In genomic region chr1:46340404-46341221, GRCh38 we compare ENCODE assay signal across 1 cellular context.
TF ChIP-seq lines count a peak whose summit lies in the region.

TSS of gene NSUN4 (plus strand) at chr1:46340807. CDS start at chr1:46340827, 20 bp downstream.

TF ChIP-seq in K562, 482 proteins besides CTCF, POLR2A, EP300 and RAD21 (continued from another document and continues in another):
- TF ChIP-seq ZBTB26 (CRISPR knock-in tag; IDR thresholded peaks at IDR 0.05) (peak; percentile 91; the same call in 1 of the 2 replicates), CTCFL (IDR thresholded peaks at IDR 0.05; ENCODE audit: borderline replicate concordance, insufficient read depth, low read depth, low read length, poor library complexity, severe bottlenecking) (peak; percentile 97), SIN3B (IDR thresholded peaks at IDR 0.05; ENCODE audit: low read depth) (peak; percentile 93), CLOCK (CRISPR knock-in tag; IDR thresholded peaks at IDR 0.05; ENCODE audit: borderline replicate concordance) (no peak), HNRNPUL1 (IDR thresholded peaks at IDR 0.05; ENCODE audit: low read length) (no peak), TRIM28 (IDR thresholded peaks at IDR 0.05) (peak; percentile 72), HOMEZ (CRISPR knock-in tag; IDR thresholded peaks at IDR 0.05) (no peak), HMGN3 (IDR thresholded peaks at IDR 0.05; ENCODE audit: borderline replicate concordance, extremely low read depth, insufficient read length, low read depth, low read length) (peak; percentile 86), ELF4 (CRISPR knock-in tag; IDR thresholded peaks at IDR 0.05) (peak; percentile 74), NR2C1 (IDR thresholded peaks at IDR 0.05) (peak; percentile 51), NR2C1 (tag; IDR thresholded peaks at IDR 0.05) (peak; percentile 85), YBX1 (IDR thresholded peaks at IDR 0.05) (no peak), THRAP3 (IDR thresholded peaks at IDR 0.05; ENCODE audit: borderline replicate concordance) (peak; percentile 17; the same call in 1 of the 2 replicates), TAF7 (tag; IDR thresholded peaks at IDR 0.05) (peak; percentile 98), SAFB2 (IDR thresholded peaks at IDR 0.05; ENCODE audit: borderline replicate concordance, low read depth, low read length, severe bottlenecking) (no peak), TEAD1 (CRISPR knock-in tag; IDR thresholded peaks at IDR 0.05) (peak in 1 of 2 experiments; percentile 33; a peak in 1 of 4 replicates), TOE1 (IDR thresholded peaks at IDR 0.05; ENCODE audit: borderline replicate concordance) (peak; percentile 75), TOE1 (CRISPR knock-in tag; IDR thresholded peaks at IDR 0.05; ENCODE audit: borderline replicate concordance, low read depth) (peak; percentile 82; the same call in 1 of the 2 replicates), NR0B1 (IDR thresholded peaks at IDR 0.05; ENCODE audit: partially characterized antibody) (no peak), GABPA (tag; conservative IDR thresholded peaks at IDR 0.05; ENCODE audit: low read depth) (peak; percentile 95), ZNF274 (IDR thresholded peaks at IDR 0.05; ENCODE audit: borderline replicate concordance, low read depth, low read length) (no peak), TSC22D4 (tag; IDR thresholded peaks at IDR 0.05) (no peak), BRD4 (IDR thresholded peaks at IDR 0.05) (peak; percentile 93), ATF4 (CRISPR knock-in tag; IDR thresholded peaks at IDR 0.05) (peak; percentile 79), CXXC5 (CRISPR knock-in tag; IDR thresholded peaks at IDR 0.05) (peak; percentile 96), ELF2 (CRISPR knock-in tag; IDR thresholded peaks at IDR 0.05) (peak; percentile 90), ZNF551 (CRISPR knock-in tag; IDR thresholded peaks at IDR 0.05) (no peak), ERF (CRISPR knock-in tag; IDR thresholded peaks at IDR 0.05) (peak; percentile 19; the same call in 1 of the 2 replicates), ZNF384 (IDR thresholded peaks at IDR 0.05; ENCODE audit: low read depth, low read length) (peak; percentile 75), LARP7 (IDR thresholded peaks at IDR 0.05) (0 out of 2 replicates have a peak, but pooled peaks have one; percentile 10), RAD51 (IDR thresholded peaks at IDR 0.05; ENCODE audit: borderline replicate concordance, low read depth) (peak; percentile 25; the same call in 1 of the 2 replicates), ZNF23 (CRISPR knock-in tag; IDR thresholded peaks at IDR 0.05) (no peak), ZBTB1 (CRISPR knock-in tag; IDR thresholded peaks at IDR 0.05; ENCODE audit: borderline replicate concordance, low read depth) (no peak), CREB1 (IDR thresholded peaks at IDR 0.05) (peak; percentile 97), CREB1 (CRISPR knock-in tag; IDR thresholded peaks at IDR 0.05) (peak; percentile 96), THAP12 (CRISPR knock-in tag; IDR thresholded peaks at IDR 0.05) (no peak; the same call in none of the 2 replicates), GTF2B (IDR thresholded peaks at IDR 0.05; ENCODE audit: extremely low read depth, insufficient read length) (peak; percentile 21), GTF2E2 (tag; IDR thresholded peaks at IDR 0.05) (peak; percentile 92), MIER1 (IDR thresholded peaks at IDR 0.05; ENCODE audit: low read depth) (peak; percentile 53; the same call in 1 of the 2 replicates), ZNF395 (CRISPR knock-in tag; IDR thresholded peaks at IDR 0.05) (no peak; the same call in 1 of the 2 replicates), FOXK1 (CRISPR knock-in tag; IDR thresholded peaks at IDR 0.05; ENCODE audit: borderline replicate concordance) (0 out of 2 replicates have a peak, but pooled peaks have one; percentile 66), ZEB2 (IDR thresholded peaks at IDR 0.05) (peak; percentile 92), C11orf30 (IDR thresholded peaks at IDR 0.05; ENCODE audit: low read depth) (peak; percentile 95), XRCC4 (IDR thresholded peaks at IDR 0.05; ENCODE audit: extremely low read depth, insufficient read depth, insufficient read length) (no peak), ZNF76 (CRISPR knock-in tag; IDR thresholded peaks at IDR 0.05; ENCODE audit: borderline replicate concordance) (peak; percentile 28; the same call in 1 of the 2 replicates), NFE2L1 (tag; IDR thresholded peaks at IDR 0.05; ENCODE audit: borderline replicate concordance, low read depth) (no peak), NUFIP1 (IDR thresholded peaks at IDR 0.05; ENCODE audit: partially characterized antibody) (peak; percentile 65), NFATC3 (IDR thresholded peaks at IDR 0.05) (peak; percentile 54; the same call in 1 of the 2 replicates), RBFOX2 (IDR thresholded peaks at IDR 0.05; ENCODE audit: low read depth, low read length) (peak; percentile 97), ZNF79 (CRISPR knock-in tag; IDR thresholded peaks at IDR 0.05; ENCODE audit: low read depth) (0 out of 2 replicates have a peak, but pooled peaks have one; percentile 38), MXI1 (IDR thresholded peaks at IDR 0.05; ENCODE audit: low read depth, low read length) (peak; percentile 75; the same call in 1 of the 2 replicates), THAP7 (CRISPR knock-in tag; IDR thresholded peaks at IDR 0.05) (peak; percentile 7; the same call in 1 of the 2 replicates), ZNF347 (CRISPR knock-in tag; IDR thresholded peaks at IDR 0.05; ENCODE audit: low read depth) (no peak), SIX5 (IDR thresholded peaks at IDR 0.05; ENCODE audit: borderline replicate concordance in 1 of 2, insufficient read depth in 1 of 2, low read depth in 1 of 2, low read length in 2 of 2) (peak; percentile 44 to 46; a peak in 2 of 4 replicates), ZKSCAN3 (CRISPR knock-in tag; IDR thresholded peaks at IDR 0.05) (no peak), TFAM (CRISPR knock-in tag; conservative IDR thresholded peaks at IDR 0.05) (no peak), WHSC1 (IDR thresholded peaks at IDR 0.05; ENCODE audit: low read length) (no peak)
